ENCODE assay signal across 31 cellular contexts in the genomic region with DNA sequence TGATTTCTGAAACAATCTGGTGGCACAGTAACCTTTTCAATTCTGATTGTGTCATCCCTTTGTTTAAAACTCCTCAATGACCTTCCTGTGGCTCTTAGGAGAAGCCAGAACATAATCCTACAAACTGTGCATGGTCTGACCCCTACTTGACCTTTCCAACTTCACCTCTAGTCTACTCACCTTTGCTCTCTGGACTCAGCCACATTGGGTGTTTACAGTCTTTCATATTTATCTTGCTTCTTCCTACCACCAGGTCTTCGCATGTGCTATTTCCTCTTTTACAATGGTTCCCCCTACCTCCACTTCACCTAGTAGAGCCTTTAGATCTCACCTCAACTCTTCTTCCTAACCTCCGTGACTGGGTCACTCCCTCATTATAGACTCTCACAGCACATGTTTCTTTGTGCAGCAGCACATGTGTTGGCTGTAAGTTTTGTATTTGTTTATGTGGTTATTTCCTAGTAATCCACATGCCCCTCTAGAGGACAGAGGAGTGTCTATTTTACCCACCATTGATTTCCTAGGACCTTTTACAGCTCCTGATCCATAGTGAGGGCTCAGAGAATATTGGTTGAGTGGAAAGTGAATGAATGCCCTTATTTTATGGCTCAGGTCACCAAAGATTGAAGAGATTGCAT.
"Had no signal": no experiment of that assay in that cellular context is flagged by ENCODE, and none has a peak within 500 bp of the region (broad histone marks: within the 10 kb centered on the region; RNA-seq: fewer than 3 reads in every experiment).

No MANE protein-coding gene starts in this region.

- H3K4me3 ChIP-seq: esophagus squamous epithelium, gastroesophageal sphincter had no signal

- H3K4me3 Mint-ChIP-seq: activated B cell treated with CpG ODN at 0.5 μM for 24 hours; activated CD8-positive, alpha-beta T cell treated with anti-CD3 and anti-CD28 coated beads for 36 hours; activated naive CD8-positive, alpha-beta T cell; activated T-cell treated with anti-CD3 and anti-CD28 coated beads, Interleukin-2, amount 50 U/mL, for 4 hours; activated T-helper 17 cell treated with anti-CD3 and anti-CD28 coated beads, Interleukin-2, amount 50 U/mL, for 72 hours; effector memory CD8-positive, alpha-beta T cell; T-helper 17 cell; T-helper 2 cell treated with Interferon-gamma antibody and Interleukin-4, amounts not matched to agents 5 μg/mL and 100 μg/mL, for 36 hours had no signal

- H3K9me3 Mint-ChIP-seq: activated B cell treated with CpG ODN at 0.5 μM for 24 hours; activated CD8-positive, alpha-beta T cell treated with anti-CD3 and anti-CD28 coated beads for 36 hours had no signal

- H3K36me3 ChIP-seq: brain microvascular endothelial cell, esophagus squamous epithelium, gastroesophageal sphincter, WERI-Rb-1 had no signal

- H3K27me3 Mint-ChIP-seq: activated B cell treated with CpG ODN at 0.5 μM for 24 hours; activated CD8-positive, alpha-beta T cell treated with anti-CD3 and anti-CD28 coated beads for 36 hours; activated naive CD8-positive, alpha-beta T cell; activated T-helper 17 cell treated with anti-CD3 and anti-CD28 coated beads, Interleukin-2, amount 50 U/mL, for 72 hours; effector memory CD8-positive, alpha-beta T cell; T-helper 17 cell had no signal

- ATAC-seq: activated CD4-positive, CD25-positive, alpha-beta regulatory T cell treated with anti-CD3 and anti-CD28 coated beads, Interleukin-2, amount 50 U/mL, for 24 hours; activated CD8-positive, alpha-beta T cell treated with anti-CD3 and anti-CD28 coated beads for 36 hours; activated T-cell treated with anti-CD3 and anti-CD28 coated beads, Interleukin-2, amount 50 U/mL, for 4 hours; activated T-helper 17 cell treated with anti-CD3 and anti-CD28 coated beads, Interleukin-2, amount 50 U/mL, for 72 hours; effector memory CD8-positive, alpha-beta T cell; gastroesophageal sphincter; T-helper 17 cell had no signal

- DNase-seq: activated B cell treated with CpG ODN at 0.5 μM for 24 hours; activated CD4-positive, alpha-beta T cell treated with anti-CD3 and anti-CD28 coated beads for 48 hours; activated CD4-positive, alpha-beta T cell treated with anti-CD3 and anti-CD28 coated beads, Interleukin-2, amount 50 U/mL, for 1 hour; activated CD4-positive, alpha-beta T cell treated with anti-CD3 and anti-CD28 coated beads, Interleukin-2, amount 50 U/mL, for 48 hours; activated CD8-positive, alpha-beta memory T cell treated with anti-CD3 and anti-CD28 coated beads for 24 hours; activated CD8-positive, alpha-beta T cell treated with anti-CD3 and anti-CD28 coated beads for 36 hours; activated effector memory CD4-positive, alpha-beta T cell treated with Interleukin-2 at 50 U/mL for 16 hours; activated gamma-delta T cell treated with Interleukin-2 at 50 U/mL for 16 hours; activated naive CD4-positive, alpha-beta T cell treated with anti-CD3 and anti-CD28 coated beads, Interleukin-2, amount 50 U/mL, for 16 hours; activated naive CD4-positive, alpha-beta T cell treated with Interleukin-2 at 50 U/mL for 16 hours; activated T-cell treated with anti-CD3 and anti-CD28 coated beads, Interleukin-2, amount 50 U/mL, for 4 hours; amniotic stem cell; anterior cingulate cortex; brain microvascular endothelial cell; caudate nucleus; cortex of kidney; dermis blood vessel endothelial cell; effector CD4-positive, alpha-beta T cell; effector memory CD8-positive, alpha-beta T cell; erythroblast; esophagus squamous epithelium; foreskin melanocyte; T-helper 1 cell; T-helper 17 cell; T1000; WERI-Rb-1 had no signal

- H3K27ac Mint-ChIP-seq: activated B cell treated with CpG ODN at 0.5 μM for 24 hours; activated CD8-positive, alpha-beta T cell treated with anti-CD3 and anti-CD28 coated beads for 36 hours; activated naive CD8-positive, alpha-beta T cell; activated T-helper 17 cell treated with anti-CD3 and anti-CD28 coated beads, Interleukin-2, amount 50 U/mL, for 72 hours; effector memory CD8-positive, alpha-beta T cell; T-helper 17 cell; T-helper 2 cell treated with Interferon-gamma antibody and Interleukin-4, amounts not matched to agents 5 μg/mL and 100 μg/mL, for 36 hours had no signal

- H3K4me1 ChIP-seq: esophagus squamous epithelium, gastroesophageal sphincter had no signal

- H3K27ac ChIP-seq: brain microvascular endothelial cell, esophagus squamous epithelium, gastroesophageal sphincter, WERI-Rb-1 had no signal

- H3K27me3 ChIP-seq: brain microvascular endothelial cell, esophagus squamous epithelium, gastroesophageal sphincter had no signal

- H3K9me3 ChIP-seq: esophagus squamous epithelium, gastroesophageal sphincter had no signal

- H3K4me1 Mint-ChIP-seq: activated B cell treated with CpG ODN at 0.5 μM for 24 hours; activated T-helper 17 cell treated with anti-CD3 and anti-CD28 coated beads, Interleukin-2, amount 50 U/mL, for 72 hours; T-helper 17 cell had no signal
